ENCODE assay signal across 32 cellular contexts in the genomic region with DNA sequence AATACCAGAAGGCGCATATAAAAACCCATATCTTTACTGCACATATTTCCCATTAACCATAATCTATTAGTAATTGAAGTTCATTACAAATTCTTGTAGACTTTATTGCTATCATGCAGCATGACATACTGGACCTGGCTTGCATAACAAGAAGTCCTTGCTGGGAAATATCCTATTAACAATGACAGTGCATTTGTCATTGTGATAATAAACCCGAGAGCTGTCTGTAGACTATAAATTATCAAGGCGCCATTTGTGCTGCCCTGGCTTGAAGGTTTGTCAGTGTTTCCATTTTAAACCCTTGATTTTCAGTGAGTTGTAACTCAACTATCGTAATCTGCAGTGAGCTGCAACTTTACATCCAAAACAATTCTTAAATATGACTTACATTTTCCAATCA. TPM values are rescaled to one million over a fixed set of nuclear protein-coding genes. Genes with fewer than 3 reads are reported as not detected.
DNase-seq lines count a peak whose midpoint lies in the region; ATAC-seq and TF ChIP-seq lines count a peak whose summit lies in the region.
"Had no signal": no experiment of that assay in that cellular context is flagged by ENCODE, and none has a peak within 500 bp of the region (broad histone marks: within the 10 kb centered on the region; RNA-seq: fewer than 3 reads in every experiment).

No MANE protein-coding gene starts in this region.

- intact Hi-C loops in lower leg skin (cut with DNase I; ENCODE audit: low total_unique reads) = no loop called here

- no peak overlapping the region for H3K9ac ChIP-seq in smooth muscle cell (ENCODE audit: low read depth)
- H3K9ac ChIP-seq: neural progenitor cell, parathyroid adenoma had no signal

- H3K27me3 ChIP-seq in smooth muscle cell (ENCODE audit: low read depth) = no peaks in the 10 kb centered on the region
- H3K27me3 ChIP-seq: breast epithelium, neural progenitor cell had no signal

- 53% methylated on average over 4 of the region's 4 CpGs for WGBS in smooth muscle cell (ENCODE audit: low lambda C conversion rate)
- 64 to 80% methylated on average over 4 of the region's 4 CpGs for WGBS in lower leg skin, 2 donors

- no peaks in the 10 kb centered on the region for H3K79me2 ChIP-seq in smooth muscle cell (ENCODE audit: low read depth)
- H3K79me2 ChIP-seq: parathyroid adenoma had no signal

- TF ChIP-seq CTCF in smooth muscle cell (IDR thresholded peaks at IDR 0.05; ENCODE audit: borderline replicate concordance, insufficient read depth, poor library complexity, severe bottlenecking) (no peak), lower leg skin (IDR thresholded peaks at IDR 0.05) (no peak)

- H4K20me1 ChIP-seq in smooth muscle cell (ENCODE audit: low read depth) = no peaks in the 10 kb centered on the region

- no peak overlapping the region for H3K4me3 ChIP-seq in smooth muscle cell
- no peak overlapping the region for H3K4me3 ChIP-seq in lower leg skin (ENCODE audit: low read depth, poor library complexity, severe bottlenecking)
- H3K4me3 ChIP-seq: breast epithelium, GM12878, neural progenitor cell, thoracic aorta had no signal

- no peaks in the 10 kb centered on the region for H3K9me3 ChIP-seq in smooth muscle cell (replicated peaks; ENCODE audit: low read depth)
- H3K9me3 ChIP-seq: breast epithelium, thoracic aorta had no signal

- H3K27ac ChIP-seq in epithelial cell of prostate (no peak overlapping the region), smooth muscle cell (ENCODE audit: low read depth) (peak overlapping the region; percentile 31)
- H3K27ac ChIP-seq: breast epithelium, neural progenitor cell, parathyroid adenoma, thoracic aorta had no signal

- ATAC-seq in GM18867 (IDR thresholded peaks at IDR 0.05; ENCODE audit: unreplicated experiment) = no peak
- ATAC-seq: GM12878, HCT116, left cardiac atrium, Panc1 had no signal

- no peak overlapping the region for H3K4me2 ChIP-seq in smooth muscle cell
- H3K4me2 ChIP-seq: neural progenitor cell had no signal

- TF ChIP-seq POLR2A in lower leg skin (IDR thresholded peaks at IDR 0.05) = no peak

- no peak overlapping the region for H2AFZ ChIP-seq in smooth muscle cell (ENCODE audit: low read depth)
- H2AFZ ChIP-seq: neural progenitor cell, parathyroid adenoma had no signal

- DNase-seq in NOMO-1 treated with DMSO at 0.1 percent for 48 hours (lab: John Stamatoyannopoulos, UW; ENCODE audit: unreplicated experiment) = peak; percentile 30
- DNase-seq in NOMO-1 treated with dmso at 0.1 percent for 144 hours (lab: John Stamatoyannopoulos, UW; ENCODE audit: unreplicated experiment) = no peak
- DNase-seq in NCI-H82 (lab: John Stamatoyannopoulos, UW) = peak; percentile 78
- peak; percentile 20 for DNase-seq in epithelial cell of prostate (ENCODE audit: low read depth, low spot score)
- DNase-seq in smooth muscle cell (lab: John Stamatoyannopoulos, UW; ENCODE audit: unreplicated experiment) = no peak
- no peak for DNase-seq in COLO829 (ENCODE audit: low spot score)
- DNase-seq in lower leg skin (ENCODE audit: low spot score in 2 of 2) = no peak
- DNase-seq: activated B cell treated with CpG ODN at 0.5 μM for 24 hours; activated CD4-positive, alpha-beta T cell treated with anti-CD3 and anti-CD28 coated beads, Interleukin-2, amount 10 ng/mL, durations not matched to agents 7 days and 5 days; AML-193; amygdala; CD4-positive, CD25-positive, alpha-beta regulatory T cell; immature natural killer cell; left cardiac atrium; mammary epithelial cell; NCI-H1048; NCI-H1694; NCI-H2171; NCI-H524; retina; SIG-M5; small intestine; T1000 had no signal

- no peaks in the 10 kb centered on the region for H3K4me1 ChIP-seq in smooth muscle cell (ENCODE audit: low read depth)
- H3K4me1 ChIP-seq: breast epithelium, neural progenitor cell, parathyroid adenoma had no signal

- H3K36me3 ChIP-seq in smooth muscle cell (ENCODE audit: low read depth) = no peaks in the 10 kb centered on the region
- H3K36me3 ChIP-seq: breast epithelium, neural progenitor cell, thoracic aorta had no signal

- H3F3A ChIP-seq in smooth muscle cell (ENCODE audit: low read depth) = no peaks in the 10 kb centered on the region

RNA-seq across cellular contexts. Expression of gene HNMT, which starts 59.0 kb away (rescaled TPM):
- total RNA-seq in smooth muscle cell (9.6 and 20.7 TPM in 2 replicates), lower leg skin (10 to 100 TPM; 21.3 to 33.1 (median 28.8) TPM)
- polyA plus RNA-seq in smooth muscle cell = 3.6 and 10.8 TPM in 2 replicates
- total RNA-seq: activated B cell treated with CpG ODN at 0.5 μM for 24 hours; activated CD4-positive, alpha-beta T cell treated with anti-CD3 and anti-CD28 coated beads, Interleukin-2, amount 10 ng/mL, durations not matched to agents 7 days and 5 days; activated CD8-positive, alpha-beta memory T cell treated with anti-CD3 and anti-CD28 coated beads for 36 hours; CD4-positive, CD25-positive, alpha-beta regulatory T cell; GM12878 had no signal
- polyA plus RNA-seq: CD4-positive, CD25-positive, alpha-beta regulatory T cell; GM12878 had no signal

Comparison
In these comparisons a context has a peak if more than half of its experiments do, and no peak if none do; other contexts are left out.
1. DNase-seq: peak in NOMO-1 treated with DMSO at 0.1 percent for 48 hours (single experiment), NCI-H82 (single experiment) and epithelial cell of prostate (single experiment); none in NOMO-1 treated with dmso at 0.1 percent for 144 hours (single experiment), smooth muscle cell (single experiment), COLO829 (single experiment) and lower leg skin (0 of 2).